ENCODE assay signal across 29 cellular contexts in genomic region chr14:104874110-104874531, GRCh38. TPM values are rescaled to one million over a fixed set of nuclear protein-coding genes. Genes with fewer than 3 reads are reported as not detected.
"Had no signal": no experiment of that assay in that cellular context is flagged by ENCODE, and none has a peak within 500 bp of the region (broad histone marks: within the 10 kb centered on the region; RNA-seq: fewer than 3 reads in every experiment).

No MANE protein-coding gene starts in this region.

- H3K27me3 ChIP-seq: adrenal gland, body of pancreas, cardiac muscle cell, right atrium auricular region, suprapubic skin, tibial artery had no signal

- H3K9ac ChIP-seq: parathyroid adenoma had no signal

- H3K4me1 ChIP-seq: parathyroid adenoma had no signal

- H3K9me3 Mint-ChIP-seq: activated naive CD8-positive, alpha-beta T cell treated with anti-CD3 and anti-CD28 coated beads for 36 hours; effector memory CD8-positive, alpha-beta T cell; mesothelial cell of epicardium; naive B cell had no signal

- DNase-seq: activated CD4-positive, alpha-beta T cell treated with anti-CD3 and anti-CD28 coated beads for 4 hours; activated CD4-positive, alpha-beta T cell treated with anti-CD3 and anti-CD28 coated beads, Interleukin-2, amount 50 U/mL, for 48 hours; activated CD8-positive, alpha-beta memory T cell treated with anti-CD3 and anti-CD28 coated beads for 24 hours; activated effector memory CD4-positive, alpha-beta T cell treated with Interleukin-2 at 50 U/mL for 16 hours; activated naive CD4-positive, alpha-beta T cell treated with Interleukin-2 at 50 U/mL for 16 hours; activated naive CD8-positive, alpha-beta T cell treated with anti-CD3 and anti-CD28 coated beads for 36 hours; aorta; cerebellar nuclear complex; effector memory CD8-positive, alpha-beta T cell; erythroblast; foreskin fibroblast; naive B cell; nucleus accumbens; spleen; stimulated activated naive CD4-positive, alpha-beta T cell; tibial artery had no signal

- ATAC-seq: body of pancreas; effector memory CD8-positive, alpha-beta T cell; left ventricle myocardium superior; psoas muscle had no signal

- H3K27ac ChIP-seq: adrenal gland, body of pancreas, cardiac muscle cell, coronary artery, parathyroid adenoma, psoas muscle, right atrium auricular region, spleen, tibial artery, VCaP had no signal

- H3K36me3 Mint-ChIP-seq: activated naive CD8-positive, alpha-beta T cell treated with anti-CD3 and anti-CD28 coated beads for 36 hours; mesothelial cell of epicardium; naive B cell had no signal

- H3K27ac Mint-ChIP-seq: activated naive CD8-positive, alpha-beta T cell treated with anti-CD3 and anti-CD28 coated beads for 36 hours; effector memory CD8-positive, alpha-beta T cell; mesothelial cell of epicardium had no signal

- H3K9me3 ChIP-seq: adrenal gland, body of pancreas, psoas muscle, right atrium auricular region, spleen, suprapubic skin, tibial artery had no signal

- H3K4me3 ChIP-seq: adrenal gland, body of pancreas, cardiac muscle cell, coronary artery, psoas muscle, right atrium auricular region, spleen, suprapubic skin, tibial artery had no signal

- H2AFZ ChIP-seq: parathyroid adenoma had no signal

- H3K4me3 Mint-ChIP-seq: activated naive CD8-positive, alpha-beta T cell treated with anti-CD3 and anti-CD28 coated beads for 36 hours; effector memory CD8-positive, alpha-beta T cell; mesothelial cell of epicardium; naive B cell had no signal

- H3K36me3 ChIP-seq: cardiac muscle cell, right atrium auricular region had no signal

RNA-seq across cellular contexts. Expression of gene PLD4, which starts 50.6 kb away (rescaled TPM):
- total RNA-seq: activated naive CD8-positive, alpha-beta T cell treated with anti-CD3 and anti-CD28 coated beads for 36 hours; body of pancreas; lung microvascular endothelial cell had no signal
- polyA plus RNA-seq: neural cell, psoas muscle had no signal
